ENCODE assay signal across 25 cellular contexts in genomic region chr19:48668332-48668731, GRCh38. TPM values are rescaled to one million over a fixed set of nuclear protein-coding genes. Genes with fewer than 3 reads are reported as not detected.
"Had no signal": no experiment of that assay in that cellular context is flagged by ENCODE, and none has a peak within 500 bp of the region (broad histone marks: within the 10 kb centered on the region; RNA-seq: fewer than 3 reads in every experiment).

No MANE protein-coding gene starts in this region.

- H3K27me3 Mint-ChIP-seq: IgD-negative memory B cell had no signal

- H3K9me3 Mint-ChIP-seq: IgD-negative memory B cell had no signal

- H3K4me3 Mint-ChIP-seq: IgD-negative memory B cell had no signal

- H3K4me1 ChIP-seq: SJSA1 had no signal

- H3K9me3 ChIP-seq: SJSA1 had no signal

- DNase-seq: KBM-7, MV-4-11, NCI-H1048, NCI-H1105, NCI-H1417, NCI-H1436 treated with DMSO at 0.1 percent for 48 hours, NCI-H1694, NCI-H187 treated with DMSO at 0.1 percent for 48 hours, NCI-H2029 treated with DMSO at 0.1 percent for 48 hours, NCI-H2171 treated with DMSO at 0.1 percent for 48 hours, NCI-H345, NCI-H446 treated with DMSO at 0.1 percent for 48 hours, NCI-H510A treated with DMSO at 0.1 percent for 48 hours, NCI-H526, NCI-H82, Right ventricle myocardium superior, RPMI8226, SIG-M5 had no signal

- FAIRE-seq: RCC 7860 had no signal

- H3K4me3 ChIP-seq: SJSA1, SK-N-MC had no signal

- H3K27ac ChIP-seq: SJSA1, SK-N-MC had no signal

- H3K27me3 ChIP-seq: SJSA1 had no signal

- H3K27ac Mint-ChIP-seq: IgD-negative memory B cell had no signal

- H3K4me1 Mint-ChIP-seq: IgD-negative memory B cell had no signal

- H3K36me3 Mint-ChIP-seq: IgD-negative memory B cell had no signal

- H3K36me3 ChIP-seq: SJSA1 had no signal

RNA-seq across cellular contexts. Expression of gene NTN5, which starts 4.5 kb away (rescaled TPM):
- total RNA-seq: HT1080, LHCN-M2, MCF 10A, Right ventricle myocardium superior, SJSA1 had no signal

RNA-seq across cellular contexts. Expression of gene CA11, which starts 22.3 kb away (rescaled TPM):
- total RNA-seq: SJSA1 had no signal

RNA-seq across cellular contexts. Expression of gene FUT2, which starts 27.4 kb away (rescaled TPM):
- total RNA-seq: HT1080, LHCN-M2, MCF 10A, Right ventricle myocardium superior, SJSA1 had no signal
- polyA plus RNA-seq: IgD-negative memory B cell had no signal
